Comparison of ENCODE assay signal across 21 cellular contexts in genomic region chr13:81770868-81771505, GRCh38.
"Had no signal": no experiment of that assay in that cellular context is flagged by ENCODE, and none has a peak within 500 bp of the region (broad histone marks: within the 10 kb centered on the region; RNA-seq: fewer than 3 reads in every experiment).

No MANE protein-coding gene starts in this region.

- H3K9me3 Mint-ChIP-seq: nephron progenitor cell had no signal

- H3K36me3 ChIP-seq: heart right ventricle, thyroid gland, upper lobe of right lung had no signal

- H3K36me3 Mint-ChIP-seq: activated CD4-positive, alpha-beta memory T cell treated with anti-CD3 and anti-CD28 coated beads for 36 hours; activated naive CD4-positive, alpha-beta T cell treated with anti-CD3 and anti-CD28 coated beads, Interleukin-2, amount 10 ng/mL, durations not matched to agents 7 days and 5 days; immature natural killer cell had no signal

- H3K27ac Mint-ChIP-seq: activated CD4-positive, alpha-beta memory T cell treated with anti-CD3 and anti-CD28 coated beads for 36 hours; activated naive CD4-positive, alpha-beta T cell treated with anti-CD3 and anti-CD28 coated beads, Interleukin-2, amount 10 ng/mL, durations not matched to agents 7 days and 5 days; immature natural killer cell; nephron progenitor cell; stimulated activated naive CD8-positive, alpha-beta T cell treated with anti-CD3 and anti-CD28 coated beads, Interleukin-15, Interleukin-2, amounts not matched to agents 100 ng/mL and 50 ng/mL, for 24 hours; T-helper 1 cell treated with Interleukin-12 subunit alpha and Interleukin-12 subunit beta and Interleukin-4 antibody, amounts not matched to agents 30 μg/mL and 1 μg/mL, for 36 hours had no signal

- H3K27me3 Mint-ChIP-seq: activated CD4-positive, alpha-beta memory T cell treated with anti-CD3 and anti-CD28 coated beads for 36 hours; activated naive CD4-positive, alpha-beta T cell treated with anti-CD3 and anti-CD28 coated beads, Interleukin-2, amount 10 ng/mL, durations not matched to agents 7 days and 5 days; stimulated activated naive CD8-positive, alpha-beta T cell treated with anti-CD3 and anti-CD28 coated beads, Interleukin-15, Interleukin-2, amounts not matched to agents 100 ng/mL and 50 ng/mL, for 24 hours had no signal

- ATAC-seq: heart right ventricle, upper lobe of right lung had no signal

- H3K4me3 ChIP-seq: coronary artery, heart right ventricle, thyroid gland, upper lobe of right lung had no signal

- H3K27ac ChIP-seq: coronary artery, heart right ventricle, thyroid gland, upper lobe of right lung had no signal

- H3K4me1 ChIP-seq: heart right ventricle, thyroid gland, upper lobe of right lung had no signal

- DNase-seq: activated CD4-positive, alpha-beta memory T cell treated with anti-CD3 and anti-CD28 coated beads for 36 hours; activated CD4-positive, alpha-beta T cell treated with anti-CD3 and anti-CD28 coated beads for 48 hours; activated effector memory CD4-positive, alpha-beta T cell treated with anti-CD3 and anti-CD28 coated beads, Interleukin-2, amount 50 U/mL, for 16 hours; activated naive CD4-positive, alpha-beta T cell treated with anti-CD3 and anti-CD28 coated beads, Interleukin-2, amount 10 ng/mL, durations not matched to agents 7 days and 5 days; activated T-cell treated with anti-CD3 and anti-CD28 coated beads, Interleukin-2, amount 50 U/mL, for 48 hours; cerebellar nuclear complex; erythroblast; foreskin fibroblast; heart right ventricle; immature natural killer cell; kidney glomerular epithelial cell; nephron progenitor cell; nucleus accumbens; retina; substantia nigra; T1000; thyroid gland; upper lobe of right lung had no signal

- H3K27me3 ChIP-seq: heart right ventricle, thyroid gland, upper lobe of right lung had no signal

- H3K4me1 Mint-ChIP-seq: activated naive CD4-positive, alpha-beta T cell treated with anti-CD3 and anti-CD28 coated beads, Interleukin-2, amount 10 ng/mL, durations not matched to agents 7 days and 5 days; immature natural killer cell; nephron progenitor cell had no signal

- H3K4me3 Mint-ChIP-seq: activated CD4-positive, alpha-beta memory T cell treated with anti-CD3 and anti-CD28 coated beads for 36 hours; activated naive CD4-positive, alpha-beta T cell treated with anti-CD3 and anti-CD28 coated beads, Interleukin-2, amount 10 ng/mL, durations not matched to agents 7 days and 5 days; immature natural killer cell; nephron progenitor cell; stimulated activated naive CD8-positive, alpha-beta T cell treated with anti-CD3 and anti-CD28 coated beads, Interleukin-15, Interleukin-2, amounts not matched to agents 100 ng/mL and 50 ng/mL, for 24 hours; T-helper 1 cell treated with Interleukin-12 subunit alpha and Interleukin-12 subunit beta and Interleukin-4 antibody, amounts not matched to agents 30 μg/mL and 1 μg/mL, for 36 hours had no signal

- H3K9me3 ChIP-seq: heart right ventricle, thyroid gland, upper lobe of right lung had no signal
